In the genomic region with DNA sequence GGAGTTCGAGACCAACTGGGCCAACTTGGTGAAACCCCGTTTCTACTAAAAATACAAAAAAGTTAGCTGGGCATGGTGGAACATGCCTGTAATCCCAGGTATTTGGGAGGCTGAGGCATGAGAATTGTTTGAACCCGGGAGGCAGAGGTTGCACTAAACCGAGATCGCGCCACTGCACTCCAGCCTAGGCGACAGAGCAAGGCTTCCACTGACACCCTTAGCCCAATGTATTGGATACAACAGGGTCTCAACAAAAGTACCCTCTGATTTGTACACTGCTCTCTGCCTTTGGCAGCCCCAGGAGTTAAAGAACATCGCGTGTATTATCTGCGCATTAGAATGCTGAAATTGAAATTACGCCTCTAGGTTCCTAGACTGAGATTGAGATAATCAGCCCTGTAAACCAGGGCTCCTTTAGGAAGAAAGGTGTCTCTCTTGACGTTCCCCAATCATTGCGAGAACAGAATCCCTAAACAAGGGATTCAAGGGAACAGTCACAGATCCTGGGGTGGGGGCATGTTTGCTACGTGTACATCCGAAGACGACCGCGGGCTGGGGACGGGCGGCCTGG, we compare ENCODE assay signal across 8 cellular contexts. TPM values are rescaled to one million over a fixed set of nuclear protein-coding genes. Genes with fewer than 3 reads are reported as not detected.
DNase-seq lines count a peak whose midpoint lies in the region; ATAC-seq, FAIRE-seq and TF ChIP-seq lines count a peak whose summit lies in the region.

No MANE protein-coding gene starts in this region.

- in situ Hi-C loops in SK-MEL-5 (cut with HindIII; ENCODE audit: low pct_unique_long_range_greater_than_20kb, low sequenced_read_pairs) = no loop called here

- TF ChIP-seq CTCF in fibroblast of pulmonary artery (IDR thresholded peaks at IDR 0.05; ENCODE audit: low read length, missing control alignments) (no peak), D721Med (IDR thresholded peaks at IDR 0.05; ENCODE audit: insufficient read depth, missing control alignments) (no peak)

- H3K4me1 ChIP-seq in ACC112 (ENCODE audit: control insufficient read depth, insufficient read depth, low read length, unreplicated experiment) (peaks cover 24% of the 10 kb centered on the region), rectal smooth muscle tissue (ENCODE audit: control insufficient read depth, insufficient read depth, low read length) (peaks cover 14% of the 10 kb centered on the region)

- peak overlapping the region; percentile 71 for H3K9ac ChIP-seq in rectal smooth muscle tissue (ENCODE audit: low read length)

- ATAC-seq in HG02588 (IDR thresholded peaks at IDR 0.05; ENCODE audit: unreplicated experiment) = no peak

- H3K79me2 ChIP-seq in ACC112 (ENCODE audit: control insufficient read depth, insufficient read depth, low read length, unreplicated experiment) = peaks cover 40% of the 10 kb centered on the region

- H2AFZ ChIP-seq in ACC112 (ENCODE audit: low read length, unreplicated experiment) = peak overlapping the region; percentile 87

- DNase-seq in GM19239 (ENCODE audit: insufficient read length, low spot score) (no peak), SK-MEL-5 (ENCODE audit: low read depth, low spot score) (peak; percentile 24), fibroblast of pulmonary artery (ENCODE audit: low read depth) (no peak), D721Med (ENCODE audit: insufficient read length, low spot score) (no peak), cortex of kidney (lab: John Stamatoyannopoulos, UW) (no peak)

- H3K27me3 ChIP-seq in ACC112 (ENCODE audit: insufficient read depth, low read length) = no peaks in the 10 kb centered on the region
- no peaks in the 10 kb centered on the region for H3K27me3 ChIP-seq in rectal smooth muscle tissue (ENCODE audit: control insufficient read depth, insufficient read depth, low read length)

- FAIRE-seq in GM19239 (lab: Jason Lieb, UNC) = peak; percentile 76
- no peak for FAIRE-seq in D721Med (lab: Jason Lieb, UNC)

- H3K4me3 ChIP-seq in ACC112 (ENCODE audit: low read depth, low read length) = peak overlapping the region; percentile 83
- H3K4me3 ChIP-seq in fibroblast of pulmonary artery (replicated peaks; ENCODE audit: low read depth, low read length) = peak overlapping the region; percentile 88
- peak overlapping the region; percentile 95 for H3K4me3 ChIP-seq in rectal smooth muscle tissue (ENCODE audit: low read length)

- H3K36me3 ChIP-seq in ACC112 (ENCODE audit: insufficient read depth, low read length) = 0 out of 2 replicates have a peak, but pooled peaks cover 7% of the 10 kb centered on the region
- H3K36me3 ChIP-seq in rectal smooth muscle tissue (ENCODE audit: control insufficient read depth, insufficient read depth, low read length) = no peaks in the 10 kb centered on the region

- H3K27ac ChIP-seq in ACC112 (ENCODE audit: low read depth, low read length) (peak overlapping the region; percentile 80), rectal smooth muscle tissue (ENCODE audit: low read depth, low read length) (peak overlapping the region; percentile 89)

RNA-seq across cellular contexts. Expression of gene IPO5, which starts 21.9 kb away (rescaled TPM):
- 153 and 154 TPM in 2 replicates for total RNA-seq in SK-MEL-5 (2014; rRNA removed; shearing (Covaris generic))
- 78.6 and 123 TPM in 2 replicates for polyA plus RNA-seq in SK-MEL-5 (2015; cell fraction: cytosol; rRNA removed)
- polyA plus RNA-seq in SK-MEL-5 (2015; cell fraction: nucleus; rRNA removed) = 164 and 168 TPM in 2 replicates
